Comparison of ENCODE assay signal across 23 cellular contexts in the genomic region with DNA sequence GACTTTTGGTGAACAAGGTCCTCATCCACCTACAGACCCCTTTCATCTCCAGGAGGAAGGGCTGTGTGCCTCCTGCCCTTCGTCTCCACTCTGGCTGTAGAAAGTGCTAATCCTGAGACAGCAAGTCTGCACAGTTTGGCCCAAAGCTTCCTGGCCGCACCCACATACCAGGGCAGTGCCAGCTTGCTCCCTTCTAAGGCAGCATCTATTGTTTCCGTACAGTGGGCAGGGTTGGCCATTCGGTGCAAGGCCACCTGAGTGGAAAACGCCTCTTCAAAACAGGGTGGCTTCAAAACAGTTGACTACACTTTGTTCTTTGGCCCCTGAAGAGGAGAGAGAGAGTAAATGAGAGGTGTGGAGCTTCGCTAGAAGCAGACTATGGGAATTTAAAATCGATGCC.
DNase-seq lines count a peak whose midpoint lies in the region; ATAC-seq, FAIRE-seq and TF ChIP-seq lines count a peak whose summit lies in the region.
"Had no signal": no experiment of that assay in that cellular context is flagged by ENCODE, and none has a peak within 500 bp of the region (broad histone marks: within the 10 kb centered on the region; RNA-seq: fewer than 3 reads in every experiment).

No MANE protein-coding gene starts in this region.

- WGBS in esophagus, 2 donors: 46 to 67% methylated on average over 7 of the region's 7 CpGs
- WGBS in spleen, 5 donors: 69 to 90% (median 79%) methylated on average over 7 of the region's 7 CpGs

- TF ChIP-seq POLR2A in spleen (IDR thresholded peaks at IDR 0.05): no peak

- no peak for ATAC-seq in activated naive CD4-positive, alpha-beta T cell treated with anti-CD3 and anti-CD28 coated beads, Interleukin-2, amount 50 U/mL, for 72 hours
- peak; percentile 7; the same call in 1 of the 2 replicates for ATAC-seq in PC-3
- no peak for ATAC-seq in stimulated activated memory B cell treated with anti-CD40 and anti-IgM and Interleukin-4, amounts not matched to agents 10 μg/mL and 1 μg/mL and 100 μg/mL, for 72 hours

- peak overlapping the region; percentile 91 for H3K27ac Mint-ChIP-seq in activated naive CD4-positive, alpha-beta T cell treated with anti-CD3 and anti-CD28 coated beads, Interleukin-2, amount 50 U/mL, for 24 hours
- peak overlapping the region in 1 of 2 donors; percentile 70 for H3K27ac Mint-ChIP-seq in activated naive CD4-positive, alpha-beta T cell treated with anti-CD3 and anti-CD28 coated beads, Interleukin-2, amount 50 U/mL, for 72 hours
- no peak overlapping the region for H3K27ac Mint-ChIP-seq in stimulated activated memory B cell treated with anti-CD40 and anti-IgM and Interleukin-4, amounts not matched to agents 10 μg/mL and 1 μg/mL and 100 μg/mL, for 72 hours
- H3K27ac Mint-ChIP-seq: activated naive CD4-positive, alpha-beta T cell treated with anti-CD3 and anti-CD28 coated beads for 36 hours; T-helper 1 cell treated with Interleukin-12 subunit alpha and Interleukin-12 subunit beta and Interleukin-4 antibody, amounts not matched to agents 30 μg/mL and 1 μg/mL, for 36 hours had no signal

- no peak overlapping the region for H3K27ac ChIP-seq in PC-3 (ENCODE audit: low read length)
- H3K27ac ChIP-seq in esophagus (ENCODE audit: low read depth in 2 of 2, low read length in 1 of 2): peak overlapping the region; percentile 46 to 68
- H3K27ac ChIP-seq in spleen: peak overlapping the region in 7 of 8 donors; percentile 12 to 78 (median 69)
- H3K27ac ChIP-seq: BLaER1 had no signal

- H3K27me3 ChIP-seq in PC-3 (ENCODE audit: low read length) (no peaks in the 10 kb centered on the region), esophagus (ENCODE audit: control insufficient read depth in 1 of 2, insufficient read depth in 2 of 2, low read length in 2 of 2) (no peaks in the 10 kb centered on the region), spleen (replicated peaks in 1 of 7) (no peaks in the 10 kb centered on the region)
- H3K27me3 ChIP-seq: BLaER1, upper lobe of left lung had no signal

- H3K4me3 Mint-ChIP-seq in activated naive CD4-positive, alpha-beta T cell treated with anti-CD3 and anti-CD28 coated beads, Interleukin-2, amount 50 U/mL, for 24 hours: no peak overlapping the region
- H3K4me3 Mint-ChIP-seq in stimulated activated memory B cell treated with anti-CD40 and anti-IgM and Interleukin-4, amounts not matched to agents 10 μg/mL and 1 μg/mL and 100 μg/mL, for 72 hours: no peak overlapping the region
- H3K4me3 Mint-ChIP-seq: activated naive CD4-positive, alpha-beta T cell treated with anti-CD3 and anti-CD28 coated beads for 36 hours; T-helper 1 cell treated with Interleukin-12 subunit alpha and Interleukin-12 subunit beta and Interleukin-4 antibody, amounts not matched to agents 30 μg/mL and 1 μg/mL, for 36 hours had no signal

- peaks cover 8% of the 10 kb centered on the region for H3K4me1 Mint-ChIP-seq in activated naive CD4-positive, alpha-beta T cell treated with anti-CD3 and anti-CD28 coated beads, Interleukin-2, amount 50 U/mL, for 24 hours
- peaks cover 11% of the 10 kb centered on the region for H3K4me1 Mint-ChIP-seq in stimulated activated memory B cell treated with anti-CD40 and anti-IgM and Interleukin-4, amounts not matched to agents 10 μg/mL and 1 μg/mL and 100 μg/mL, for 72 hours

- no peaks in the 10 kb centered on the region for H3K9me2 ChIP-seq in PC-3 (replicated peaks; ENCODE audit: low read length)

- H3K9me3 ChIP-seq in PC-3 (ENCODE audit: low read length): no peaks in the 10 kb centered on the region
- no peaks in the 10 kb centered on the region for H3K9me3 ChIP-seq in esophagus (ENCODE audit: control insufficient read depth in 2 of 2, insufficient read depth in 1 of 2, low read depth in 1 of 2, low read length in 1 of 2)
- H3K9me3 ChIP-seq in spleen: no peaks in the 10 kb centered on the region
- H3K9me3 ChIP-seq: BLaER1, upper lobe of left lung had no signal

- intact Hi-C loops in PC-3 (cut with micrococcal nuclease) (no loop called here), spleen (cut with DNase I; ENCODE audit: low total_unique reads) (no loop called here)

- POLR2A ChIA-PET in PC-3 (lab: Charles Lee; ENCODE audit: unreplicated experiment): interaction anchor here (1.0 kb wide), 1 partner anchor 44 kb away, joined by 7 read pairs; no protein-coding TSS in a partner anchor

- peaks cover 5% of the 10 kb centered on the region for H3K9me3 Mint-ChIP-seq in activated naive CD4-positive, alpha-beta T cell treated with anti-CD3 and anti-CD28 coated beads, Interleukin-2, amount 50 U/mL, for 24 hours
- H3K9me3 Mint-ChIP-seq in activated naive CD4-positive, alpha-beta T cell treated with anti-CD3 and anti-CD28 coated beads, Interleukin-2, amount 50 U/mL, for 72 hours: peaks cover 4 to 10% of the 10 kb centered on the region in 2 donors
- peaks cover 8% of the 10 kb centered on the region for H3K9me3 Mint-ChIP-seq in stimulated activated memory B cell treated with anti-CD40 and anti-IgM and Interleukin-4, amounts not matched to agents 10 μg/mL and 1 μg/mL and 100 μg/mL, for 72 hours
- H3K9me3 Mint-ChIP-seq: naive B cell had no signal

- BruUV-seq in PC-3 (replicated peaks; lab: Mats Ljungman, UMichigan): no TSS peak

- H3K4me1 ChIP-seq in PC-3 (ENCODE audit: insufficient read depth, low read length) (peaks cover 14% of the 10 kb centered on the region), esophagus (ENCODE audit: control insufficient read depth in 2 of 2, insufficient read depth in 2 of 2, low read length in 1 of 2) (peaks cover 0 to 7% of the 10 kb centered on the region in 2 donors), spleen (peaks cover 0 to 21% (median 6%) of the 10 kb centered on the region in 6 donors)
- H3K4me1 ChIP-seq: BLaER1 had no signal

- H3K79me2 ChIP-seq in PC-3 (ENCODE audit: low read length): no peaks in the 10 kb centered on the region

- H3K4me3 ChIP-seq in PC-3 (ENCODE audit: low read length) (no peak overlapping the region), esophagus (ENCODE audit: low read depth in 1 of 2, low read length in 2 of 2) (no peak overlapping the region), spleen (no peak overlapping the region)
- H3K4me3 ChIP-seq: BLaER1, upper lobe of left lung had no signal

- DNase-seq in activated naive CD4-positive, alpha-beta T cell treated with anti-CD3 and anti-CD28 coated beads, Interleukin-2, amount 50 U/mL, for 72 hours (ENCODE audit: low spot score in 2 of 2): no peak
- DNase-seq in PC-3 (no peak), spleen (peak; percentile 83), HTR-8/SVneo (ENCODE audit: insufficient read length, low spot score) (no peak), NOMO-1 (lab: John Stamatoyannopoulos, UW; ENCODE audit: unreplicated experiment in 2 of 2) (no peak)
- DNase-seq: ACHN; activated CD4-positive, alpha-beta T cell treated with anti-CD3 and anti-CD28 coated beads, Interleukin-2, amount 50 U/mL, for 4 hours; activated naive CD4-positive, alpha-beta T cell treated with anti-CD3 and anti-CD28 coated beads for 36 hours; erythroblast; kidney; naive B cell; NCI-H1092 treated with DMSO at 0.1 percent for 48 hours; NCI-H1930; NCI-H2227 treated with DMSO at 0.1 percent for 48 hours; NCI-H748 treated with DMSO at 0.1 percent for 48 hours; stimulated activated CD4-positive, alpha-beta T cell treated with anti-CD3 and anti-CD28 coated beads, Interleukin-12 subunit alpha, Interleukin-12 subunit beta, amount 100 ng/mL, for 4 hours; upper lobe of left lung had no signal

- no peak overlapping the region for H3K4me2 ChIP-seq in PC-3 (ENCODE audit: low read length)
- H3K4me2 ChIP-seq: BLaER1 had no signal

- no peak overlapping the region for H3K9ac ChIP-seq in PC-3 (ENCODE audit: low read length)
- H3K9ac ChIP-seq: BLaER1 had no signal

- H3K36me3 Mint-ChIP-seq in activated naive CD4-positive, alpha-beta T cell treated with anti-CD3 and anti-CD28 coated beads, Interleukin-2, amount 50 U/mL, for 24 hours: peaks cover 54% of the 10 kb centered on the region
- peaks cover 39 to 83% of the 10 kb centered on the region in 2 donors for H3K36me3 Mint-ChIP-seq in activated naive CD4-positive, alpha-beta T cell treated with anti-CD3 and anti-CD28 coated beads, Interleukin-2, amount 50 U/mL, for 72 hours
- H3K36me3 Mint-ChIP-seq in stimulated activated memory B cell treated with anti-CD40 and anti-IgM and Interleukin-4, amounts not matched to agents 10 μg/mL and 1 μg/mL and 100 μg/mL, for 72 hours: peaks cover 94% of the 10 kb centered on the region

- FAIRE-seq in HTR-8/SVneo (lab: Jason Lieb, UNC): no peak
- FAIRE-seq: astrocyte, kidney had no signal

- CTCF ChIA-PET in PC-3 (lab: Charles Lee): no interaction called here

- no peak overlapping the region for H2AFZ ChIP-seq in PC-3 (ENCODE audit: low read length)

- TF ChIP-seq CTCF in PC-3 (conservative IDR thresholded peaks at IDR 0.05; ENCODE audit: low read depth, low read length) (no peak), spleen (IDR thresholded peaks at IDR 0.05 in 8 of 11, conservative IDR thresholded peaks at IDR 0.05 in 3 of 11) (no peak)

- no peaks in the 10 kb centered on the region for H4K20me1 ChIP-seq in PC-3 (ENCODE audit: low read length)

- H3K27me3 Mint-ChIP-seq in activated naive CD4-positive, alpha-beta T cell treated with anti-CD3 and anti-CD28 coated beads, Interleukin-2, amount 50 U/mL, for 24 hours: no peaks in the 10 kb centered on the region
- no peaks in the 10 kb centered on the region for H3K27me3 Mint-ChIP-seq in stimulated activated memory B cell treated with anti-CD40 and anti-IgM and Interleukin-4, amounts not matched to agents 10 μg/mL and 1 μg/mL and 100 μg/mL, for 72 hours
- H3K27me3 Mint-ChIP-seq: naive B cell had no signal

- H3K36me3 ChIP-seq in PC-3 (ENCODE audit: low read depth, low read length): peaks cover 9% of the 10 kb centered on the region
- peaks cover 1 to 4% of the 10 kb centered on the region in 2 donors for H3K36me3 ChIP-seq in esophagus (ENCODE audit: control insufficient read depth in 2 of 2, insufficient read depth in 2 of 2, low read length in 1 of 2)
- peaks cover 0 to 99% (median 37%) of the 10 kb centered on the region in 6 donors for H3K36me3 ChIP-seq in spleen

- H3F3A ChIP-seq in PC-3 (ENCODE audit: low read length, unreplicated experiment): no peaks in the 10 kb centered on the region
